ENCODE assay signal across 8 cellular contexts in genomic region chr7:1531263-1531978, GRCh38. TPM values are rescaled to one million over a fixed set of nuclear protein-coding genes. Genes with fewer than 3 reads are reported as not detected.
DNase-seq lines count a peak whose midpoint lies in the region; ATAC-seq and TF ChIP-seq lines count a peak whose summit lies in the region.

No MANE protein-coding gene starts in this region.

- no CpG with 5 or more reads among the region's 55 CpGs for WGBS in H9 (ENCODE audit: extremely low coverage, insufficient read length, low lambda C conversion rate)
- 58% methylated on average over 6 of the region's 55 CpGs for WGBS in mammary epithelial cell (ENCODE audit: low coverage, missing lambda C conversion rate)

- peak overlapping the region; percentile 89 to 94 (median 89) for H3K4me3 Mint-ChIP-seq in CD4-positive, alpha-beta memory T cell
- peak overlapping the region; percentile 76 to 87 for H3K4me3 Mint-ChIP-seq in H9

- peaks cover 2 to 5% of the 10 kb centered on the region in 2 donors for H3K27me3 Mint-ChIP-seq in CD4-positive, alpha-beta memory T cell
- H3K27me3 Mint-ChIP-seq in H9 (ENCODE audit: low read depth): peaks cover 2% of the 10 kb centered on the region; the same call in 1 of the 2 replicates

- no peak overlapping the region for H2BK12ac ChIP-seq in H9 (ENCODE audit: insufficient read length, low read depth, low read length)

- H2AFZ ChIP-seq in H9 (ENCODE audit: low read length) (no peak overlapping the region), mammary epithelial cell (ENCODE audit: low read depth, low read length) (no peak overlapping the region)

- H3K4me1 Mint-ChIP-seq in CD4-positive, alpha-beta memory T cell: peaks cover 11 to 39% (median 26%) of the 10 kb centered on the region in 4 donors
- peaks cover 27 to 29% of the 10 kb centered on the region in 2 experiments for H3K4me1 Mint-ChIP-seq in H9

- peak; percentile 4 for ATAC-seq in stimulated activated naive CD8-positive, alpha-beta T cell treated with anti-CD3 and anti-CD28 coated beads, Interleukin-15, Interleukin-2, amounts not matched to agents 100 U/mL and 50 U/mL, for 24 hours

- H3K79me1 ChIP-seq in H9 (ENCODE audit: insufficient read depth, low read depth, low read length, poor library complexity, severe bottlenecking): no peaks in the 10 kb centered on the region

- peak overlapping the region; percentile 61 for H3K18ac ChIP-seq in H9 (ENCODE audit: insufficient read length, low read depth, low read length)

- peak; percentile 49 to 73 (median 56) for DNase-seq in CD4-positive, alpha-beta memory T cell
- DNase-seq in H9 (peak; percentile 32), SK-N-MC (ENCODE audit: low read depth, low spot score) (no peak), mammary epithelial cell (no peak), SKM-1 treated with dmso at 0.1 percent for 144 hours (lab: John Stamatoyannopoulos, UW; ENCODE audit: unreplicated experiment) (no peak), NCI-H187 treated with DMSO at 0.1 percent for 48 hours (lab: John Stamatoyannopoulos, UW) (no peak)
- DNase-seq in stimulated activated naive CD8-positive, alpha-beta T cell treated with anti-CD3 and anti-CD28 coated beads, Interleukin-15, Interleukin-2, amounts not matched to agents 100 U/mL and 50 U/mL, for 24 hours: peak; percentile 43

- in situ Hi-C loops in mammary epithelial cell (cut with MboI; ENCODE audit: low sequenced_read_pairs in 2 of 2): no loop called here

- CTCF ChIA-PET in CD4-positive, alpha-beta memory T cell (lab: Charles Lee; ENCODE audit: partially characterized antibody): interaction anchor here (1.6 kb wide), 1 partner anchor 27 kb away, joined by 5 read pairs; no protein-coding TSS in a partner anchor
- CTCF ChIA-PET in mammary epithelial cell (lab: Charles Lee; ENCODE audit: low non-redundant PET): no interaction called here

- intact Hi-C loops in CD4-positive, alpha-beta memory T cell (cut with micrococcal nuclease): loop anchor here (1.0 kb wide), 1 partner anchor 72 kb away; the partner anchor contains the start of gene MICALL2
- intact Hi-C loops in mammary epithelial cell (cut with micrococcal nuclease): no loop called here

- peak overlapping the region; percentile 42 to 74 for H3K4me3 ChIP-seq in CD4-positive, alpha-beta memory T cell (ENCODE audit: low read length in 2 of 2)
- H3K4me3 ChIP-seq in SK-N-MC: peak overlapping the region; percentile 79
- H3K4me3 ChIP-seq in mammary epithelial cell (replicated peaks in 1 of 3; ENCODE audit: insufficient read depth in 1 of 3, low read depth in 2 of 3, low read length in 3 of 3): peak overlapping the region; percentile 40 to 67 (median 62)

- peak overlapping the region; percentile 54 for H3K4me2 ChIP-seq in H9 (ENCODE audit: insufficient read depth, insufficient read length, low read length)
- peak overlapping the region; percentile 99 for H3K4me2 ChIP-seq in mammary epithelial cell (ENCODE audit: insufficient read depth, low read depth, low read length)

- no peak overlapping the region for H3K23ac ChIP-seq in H9 (ENCODE audit: insufficient read length, low read depth, low read length)

- POLR2A ChIA-PET in CD4-positive, alpha-beta memory T cell (lab: Charles Lee; ENCODE audit: partially characterized antibody): interaction anchor here (1.3 to 3.3 kb wide), 5 partner anchors 14 to 39 kb away, joined by 4 to 18 read pairs (median 6); partner anchors contain the start of genes INTS1 and PSMG3

- no peak overlapping the region for H4K8ac ChIP-seq in H9 (replicated peaks; ENCODE audit: insufficient read length, low read depth, low read length)

- H3K9ac ChIP-seq in H9 (ENCODE audit: extremely low read depth, insufficient read length, low read length): no peak overlapping the region
- H3K9ac ChIP-seq in SK-N-MC (ENCODE audit: insufficient read length): peak overlapping the region; percentile 60
- H3K9ac ChIP-seq in mammary epithelial cell (ENCODE audit: insufficient read depth, low read length): no peak overlapping the region

- no peak overlapping the region for H4K91ac ChIP-seq in H9 (ENCODE audit: insufficient read length, low read depth, low read length)

- BruUV-seq in mammary epithelial cell (replicated peaks; lab: Mats Ljungman, UMichigan): no TSS peak

- H3K27ac ChIP-seq in CD4-positive, alpha-beta memory T cell (ENCODE audit: low read depth, low read length): peak overlapping the region; percentile 77
- no peak overlapping the region for H3K27ac ChIP-seq in H9 (ENCODE audit: insufficient read length, low read depth, low read length)
- H3K27ac ChIP-seq in SK-N-MC: no peak overlapping the region
- no peak overlapping the region for H3K27ac ChIP-seq in mammary epithelial cell (ENCODE audit: insufficient read depth, low read depth, low read length)
- H3K27ac ChIP-seq in layer of hippocampus (ENCODE audit: low read depth, low read length): peak overlapping the region; percentile 91

- no peaks in the 10 kb centered on the region for H4K20me1 ChIP-seq in H9 (ENCODE audit: control insufficient read depth, insufficient read depth, insufficient read length)
- H4K20me1 ChIP-seq in mammary epithelial cell (ENCODE audit: insufficient read depth, low read length): no peaks in the 10 kb centered on the region

- H2BK15ac ChIP-seq in H9 (ENCODE audit: low read depth, low read length): no peak overlapping the region

- TF ChIP-seq CTCF in H9 (conservative IDR thresholded peaks at IDR 0.05) (no peak), mammary epithelial cell (conservative IDR thresholded peaks at IDR 0.05 in 1 of 2, IDR thresholded peaks at IDR 0.05 in 1 of 2; ENCODE audit: extremely low read depth in 1 of 2, insufficient read depth in 1 of 2, low read depth in 1 of 2, low read length in 2 of 2) (no peak)

- H3T11ph ChIP-seq in H9 (ENCODE audit: low read length): no peak overlapping the region

- no peak overlapping the region for H3K4ac ChIP-seq in H9 (ENCODE audit: low read depth, low read length)

- H3K27me3 ChIP-seq in CD4-positive, alpha-beta memory T cell (ENCODE audit: insufficient read depth, low read length): peaks cover 2% of the 10 kb centered on the region
- no peaks in the 10 kb centered on the region for H3K27me3 ChIP-seq in H9 (ENCODE audit: insufficient read depth, low read length)
- H3K27me3 ChIP-seq in mammary epithelial cell (ENCODE audit: insufficient read depth, low read length): no peaks in the 10 kb centered on the region
- H3K27me3 ChIP-seq in layer of hippocampus (ENCODE audit: control insufficient read depth, insufficient read depth, low read length): no peaks in the 10 kb centered on the region

- H3K36me3 Mint-ChIP-seq in CD4-positive, alpha-beta memory T cell: peaks cover 3 to 20% of the 10 kb centered on the region in 2 donors
- H3K36me3 Mint-ChIP-seq in H9 (ENCODE audit: insufficient read depth in 1 of 3, low read depth in 3 of 3): no peaks in the 10 kb centered on the region

- peaks cover 7% of the 10 kb centered on the region; the same call in 1 of the 2 replicates for H3K79me2 ChIP-seq in H9 (ENCODE audit: insufficient read depth, low read length)
- H3K79me2 ChIP-seq in mammary epithelial cell (ENCODE audit: insufficient read depth, low read length): peaks cover 55% of the 10 kb centered on the region

- H2BK5ac ChIP-seq in H9 (ENCODE audit: insufficient read length, low read length): no peak overlapping the region

- peak overlapping the region; percentile 95 to 98 (median 96) for H3K27ac Mint-ChIP-seq in CD4-positive, alpha-beta memory T cell
- no peak overlapping the region for H3K27ac Mint-ChIP-seq in H9

- peaks cover 35% of the 10 kb centered on the region for H3K4me1 ChIP-seq in CD4-positive, alpha-beta memory T cell (ENCODE audit: insufficient read depth, low read length)
- H3K4me1 ChIP-seq in H9 (ENCODE audit: insufficient read depth, low read length) (peaks cover 3% of the 10 kb centered on the region; the same call in 1 of the 2 replicates), mammary epithelial cell (ENCODE audit: insufficient read depth, low read length) (peaks cover 34% of the 10 kb centered on the region)

- no peak overlapping the region for H2BK120ac ChIP-seq in H9 (ENCODE audit: low read depth, low read length, poor library complexity, severe bottlenecking)

- H3K9me3 Mint-ChIP-seq in CD4-positive, alpha-beta memory T cell: peaks cover 0 to 2% (median 0%) of the 10 kb centered on the region in 8 donors
- no peaks in the 10 kb centered on the region for H3K9me3 Mint-ChIP-seq in H9

- H3K56ac ChIP-seq in H9 (ENCODE audit: insufficient read length, low read depth, low read length): no peak overlapping the region

- dilution Hi-C loops in mammary epithelial cell (cut with HindIII; ENCODE audit: low sequenced_read_pairs): no loop called here

- peak overlapping the region; percentile 32; the same call in 1 of the 2 replicates for H3K14ac ChIP-seq in H9 (ENCODE audit: insufficient read depth, low read length)

- peaks cover 4% of the 10 kb centered on the region for H3K23me2 ChIP-seq in H9 (ENCODE audit: insufficient read length, low read depth, low read length, poor library complexity, severe bottlenecking)

- H4K5ac ChIP-seq in H9 (ENCODE audit: insufficient read length, low read depth, low read length): no peak overlapping the region

- H3K9me3 ChIP-seq in CD4-positive, alpha-beta memory T cell (ENCODE audit: control insufficient read depth in 1 of 2, low read length in 2 of 2): no peaks in the 10 kb centered on the region
- H3K9me3 ChIP-seq in H9 (ENCODE audit: control insufficient read depth, low read depth, low read length): no peaks in the 10 kb centered on the region
- no peaks in the 10 kb centered on the region for H3K9me3 ChIP-seq in SK-N-MC (ENCODE audit: low read depth, low read length)
- H3K9me3 ChIP-seq in mammary epithelial cell (replicated peaks; ENCODE audit: insufficient read depth, low read length): no peaks in the 10 kb centered on the region

- no peak overlapping the region for H2AK5ac ChIP-seq in H9 (ENCODE audit: insufficient read length, low read length)

- H3K36me3 ChIP-seq in CD4-positive, alpha-beta memory T cell (ENCODE audit: insufficient read depth, low read length): no peaks in the 10 kb centered on the region
- H3K36me3 ChIP-seq in SK-N-MC (ENCODE audit: insufficient read depth, low read length): no peaks in the 10 kb centered on the region
- H3K36me3 ChIP-seq in mammary epithelial cell (ENCODE audit: insufficient read depth, low read length): no peaks in the 10 kb centered on the region

- no peak overlapping the region for H2BK20ac ChIP-seq in H9 (ENCODE audit: low read depth, low read length, poor library complexity, severe bottlenecking)

RNA-seq across cellular contexts. Expression of gene MAFK, which starts 0.9 kb away (rescaled TPM):
- 10 to 100 TPM; 50.1 to 50.3 TPM for total RNA-seq in CD4-positive, alpha-beta memory T cell
- 1 to 10 TPM in 1 of 2 donors, under 1 TPM in 1; 0.32 to 1.0 TPM for polyA plus RNA-seq in CD4-positive, alpha-beta memory T cell
- total RNA-seq in H9 (2021) (15.6 and 16.3 TPM in 2 replicates), mammary epithelial cell (10 to 100 TPM; 10.5 to 23.4 TPM)
- 3.1 TPM for polyA plus RNA-seq in mammary epithelial cell
- polyA minus RNA-seq in mammary epithelial cell: 10.2 TPM

RNA-seq across cellular contexts. Expression of gene TMEM184A, which starts 24.6 kb away (rescaled TPM):
- total RNA-seq in CD4-positive, alpha-beta memory T cell: not detected
- not detected for polyA plus RNA-seq in CD4-positive, alpha-beta memory T cell
- total RNA-seq in H9 (2021) (1.3 and 1.5 TPM in 2 replicates), mammary epithelial cell (10 to 100 TPM in 1 of 2 donors, 1 to 10 TPM in 1; 9.2 to 15.1 TPM)
- 5.5 TPM for polyA plus RNA-seq in mammary epithelial cell
- polyA minus RNA-seq in mammary epithelial cell: 8.4 TPM

RNA-seq across cellular contexts. Expression of gene INTS1, which starts 27.2 kb away (rescaled TPM):
- 100 to 1,000 TPM; 135 to 137 TPM for total RNA-seq in CD4-positive, alpha-beta memory T cell
- polyA plus RNA-seq in CD4-positive, alpha-beta memory T cell: 10 to 100 TPM in 1 of 2 donors, 1 to 10 TPM in 1; 6.0 to 29.2 TPM
- total RNA-seq in H9 (2021): 133 and 135 TPM in 2 replicates
- total RNA-seq in mammary epithelial cell: 10 to 100 TPM; 51.3 to 81.1 TPM
- polyA plus RNA-seq in mammary epithelial cell: 31.7 TPM
- polyA minus RNA-seq in mammary epithelial cell: 62.4 TPM

RNA-seq across cellular contexts. Expression of gene PSMG3, which starts 38.4 kb away (rescaled TPM):
- 10 to 100 TPM; 19.3 to 22.2 TPM for total RNA-seq in CD4-positive, alpha-beta memory T cell
- 10 to 100 TPM; 39.7 to 50.2 TPM for polyA plus RNA-seq in CD4-positive, alpha-beta memory T cell
- 63.0 and 71.1 TPM in 2 replicates for total RNA-seq in H9 (2021)
- 10 to 100 TPM; 25.8 to 34.0 TPM for total RNA-seq in mammary epithelial cell
- polyA plus RNA-seq in mammary epithelial cell: 70.4 TPM
- 14.2 TPM for polyA minus RNA-seq in mammary epithelial cell

Comparison
In these comparisons a context has a peak if more than half of its experiments do, and no peak if none do; other contexts are left out.
1. DNase-seq: peak in CD4-positive, alpha-beta memory T cell (5 of 5), H9 (single experiment) and stimulated activated naive CD8-positive, alpha-beta T cell treated with anti-CD3 and anti-CD28 coated beads, Interleukin-15, Interleukin-2, amounts not matched to agents 100 U/mL and 50 U/mL, for 24 hours (single experiment); none in SK-N-MC (single experiment), mammary epithelial cell (single experiment), SKM-1 treated with dmso at 0.1 percent for 144 hours (single experiment) and NCI-H187 treated with DMSO at 0.1 percent for 48 hours (single experiment).
2. H3K27ac ChIP-seq: peak in CD4-positive, alpha-beta memory T cell (single experiment) and layer of hippocampus (single experiment); none in H9 (single experiment), SK-N-MC (single experiment) and mammary epithelial cell (single experiment).
3. H3K27ac Mint-ChIP-seq: peak in CD4-positive, alpha-beta memory T cell (7 of 7); none in H9 (0 of 3).
4. Peak in every context shown above with its lines, with median percentiles within 50 percentile points of each other: H3K4me3 ChIP-seq.